8 cellular contexts compared by ENCODE assay signal in the genomic region with DNA sequence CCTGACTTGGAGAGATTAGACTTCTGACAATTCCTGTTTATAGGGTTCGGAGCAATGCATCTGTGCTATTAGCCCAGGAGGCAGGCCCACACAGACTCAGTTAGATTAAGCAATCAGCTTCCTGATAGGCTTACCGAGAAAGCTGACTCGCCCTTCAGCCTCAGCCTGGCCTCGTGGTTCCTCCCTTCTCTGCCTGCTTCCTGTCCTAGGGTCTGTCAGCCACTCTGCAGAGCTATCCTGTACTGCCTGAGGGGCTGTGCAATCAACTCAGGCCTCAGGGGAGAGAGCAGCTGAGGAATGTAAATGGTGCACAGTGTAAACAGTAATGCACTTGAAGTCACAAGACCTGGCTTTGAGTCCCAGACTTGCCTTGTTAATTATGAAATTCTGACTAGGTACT. TPM values are rescaled to one million over a fixed set of nuclear protein-coding genes. Genes with fewer than 3 reads are reported as not detected.
A peak's percentile ranks its signal among the peaks of the same experiment; 100 is the strongest.
DNase-seq lines count a peak whose midpoint lies in the region; ATAC-seq and TF ChIP-seq lines count a peak whose summit lies in the region.

No MANE protein-coding gene starts in this region.

- H3K36me3 ChIP-seq in NT2/D1 (ENCODE audit: insufficient read depth, insufficient read length, low read length) (no peaks in the 10 kb centered on the region), trophoblast cell (ENCODE audit: control insufficient read depth in 1 of 2, insufficient read depth in 2 of 2, low read length in 2 of 2) (no peaks in the 10 kb centered on the region)

- H3K27ac Mint-ChIP-seq in activated CD8-positive, alpha-beta T cell treated with anti-CD3 and anti-CD28 coated beads for 36 hours, result no peak overlapping the region
- no peak overlapping the region for H3K27ac Mint-ChIP-seq in activated CD8-positive, alpha-beta T cell treated with anti-CD3 and anti-CD28 coated beads, Interleukin-2, amount 10 ng/mL, durations not matched to agents 7 days and 5 days
- no peak overlapping the region for H3K27ac Mint-ChIP-seq in activated naive CD4-positive, alpha-beta T cell treated with anti-CD3 and anti-CD28 coated beads, Interleukin-2, amount 50 U/mL, for 72 hours

- POLR2A ChIA-PET in activated CD8-positive, alpha-beta T cell treated with anti-CD3 and anti-CD28 coated beads for 36 hours (lab: Charles Lee), result no interaction called here
- POLR2A ChIA-PET in activated CD8-positive, alpha-beta T cell treated with anti-CD3 and anti-CD28 coated beads, Interleukin-2, amount 10 ng/mL, durations not matched to agents 7 days and 5 days (lab: Charles Lee), result no interaction called here

- H2AK5ac ChIP-seq in trophoblast cell (ENCODE audit: low read length), result no peak overlapping the region

- H3K27me3 Mint-ChIP-seq in activated CD8-positive, alpha-beta T cell treated with anti-CD3 and anti-CD28 coated beads for 36 hours, result peaks cover 7% of the 10 kb centered on the region
- H3K27me3 Mint-ChIP-seq in activated CD8-positive, alpha-beta T cell treated with anti-CD3 and anti-CD28 coated beads, Interleukin-2, amount 10 ng/mL, durations not matched to agents 7 days and 5 days (ENCODE audit: low read depth), result peaks cover 20% of the 10 kb centered on the region

- H3K9me3 Mint-ChIP-seq in activated CD8-positive, alpha-beta T cell treated with anti-CD3 and anti-CD28 coated beads for 36 hours, result no peaks in the 10 kb centered on the region
- H3K9me3 Mint-ChIP-seq in activated CD8-positive, alpha-beta T cell treated with anti-CD3 and anti-CD28 coated beads, Interleukin-2, amount 10 ng/mL, durations not matched to agents 7 days and 5 days (ENCODE audit: insufficient read depth), result no peaks in the 10 kb centered on the region
- no peaks in the 10 kb centered on the region for H3K9me3 Mint-ChIP-seq in activated naive CD4-positive, alpha-beta T cell treated with anti-CD3 and anti-CD28 coated beads, Interleukin-2, amount 50 U/mL, for 72 hours

- CTCF ChIA-PET in activated CD8-positive, alpha-beta T cell treated with anti-CD3 and anti-CD28 coated beads for 36 hours (lab: Charles Lee), result no interaction called here
- CTCF ChIA-PET in activated CD8-positive, alpha-beta T cell treated with anti-CD3 and anti-CD28 coated beads, Interleukin-2, amount 10 ng/mL, durations not matched to agents 7 days and 5 days (lab: Charles Lee), result no interaction called here

- H2AFZ ChIP-seq in trophoblast cell (ENCODE audit: insufficient read depth, low read length, poor library complexity), result no peak overlapping the region

- H3K4ac ChIP-seq in trophoblast cell (ENCODE audit: low read depth, low read length), result no peak overlapping the region

- intact Hi-C loops in activated CD8-positive, alpha-beta T cell treated with anti-CD3 and anti-CD28 coated beads for 36 hours (cut with micrococcal nuclease), result no loop called here

- no peak overlapping the region for H2BK12ac ChIP-seq in trophoblast cell (ENCODE audit: low read length)

- no CpG with 5 or more reads among the region's 4 CpGs for WGBS in trophoblast cell (ENCODE audit: extremely low coverage, insufficient coverage, insufficient read length)

- H3K4me2 ChIP-seq in trophoblast cell (ENCODE audit: low read length), result no peak overlapping the region

- no peaks in the 10 kb centered on the region for H3K27me3 ChIP-seq in NT2/D1 (ENCODE audit: insufficient read depth, insufficient read length)
- H3K27me3 ChIP-seq in trophoblast cell (ENCODE audit: insufficient read depth, low read length), result no peaks in the 10 kb centered on the region

- H3K14ac ChIP-seq in trophoblast cell (ENCODE audit: low read length), result no peak overlapping the region

- H4K8ac ChIP-seq in trophoblast cell (ENCODE audit: low read depth, low read length), result no peak overlapping the region

- peak; percentile 9 for DNase-seq in activated CD8-positive, alpha-beta T cell treated with anti-CD3 and anti-CD28 coated beads for 36 hours
- DNase-seq in activated CD8-positive, alpha-beta T cell treated with anti-CD3 and anti-CD28 coated beads, Interleukin-2, amount 10 ng/mL, durations not matched to agents 7 days and 5 days, result no peak
- DNase-seq in NT2/D1 (ENCODE audit: low read depth, low spot score) (peak; percentile 3), fibroblast of mammary gland (ENCODE audit: low read depth) (peak; percentile 68), trophoblast cell (peak; percentile 97 to 98), DMS153 treated with DMSO at 0.1 percent for 48 hours (lab: John Stamatoyannopoulos, UW; ENCODE audit: unreplicated experiment) (no peak)
- no peak for DNase-seq in activated naive CD4-positive, alpha-beta T cell treated with anti-CD3 and anti-CD28 coated beads, Interleukin-2, amount 50 U/mL, for 72 hours (ENCODE audit: low spot score in 2 of 2)

- H3K4me1 ChIP-seq in NT2/D1 (ENCODE audit: insufficient read depth, insufficient read length) (no peaks in the 10 kb centered on the region), trophoblast cell (ENCODE audit: control insufficient read depth in 1 of 2, insufficient read depth in 2 of 2, low read length in 2 of 2) (peaks cover 2 to 6% of the 10 kb centered on the region in 2 experiments)

- no peak overlapping the region for H3K23ac ChIP-seq in trophoblast cell (ENCODE audit: low read length)

- no peaks in the 10 kb centered on the region for H3K4me1 Mint-ChIP-seq in activated CD8-positive, alpha-beta T cell treated with anti-CD3 and anti-CD28 coated beads for 36 hours (ENCODE audit: low read depth)
- peaks cover 4% of the 10 kb centered on the region for H3K4me1 Mint-ChIP-seq in activated CD8-positive, alpha-beta T cell treated with anti-CD3 and anti-CD28 coated beads, Interleukin-2, amount 10 ng/mL, durations not matched to agents 7 days and 5 days (ENCODE audit: low read depth)

- no peak for ATAC-seq in activated CD8-positive, alpha-beta T cell treated with anti-CD3 and anti-CD28 coated beads for 36 hours
- ATAC-seq in activated CD8-positive, alpha-beta T cell treated with anti-CD3 and anti-CD28 coated beads, Interleukin-2, amount 10 ng/mL, durations not matched to agents 7 days and 5 days, result no peak
- no peak for ATAC-seq in HG03045 (IDR thresholded peaks at IDR 0.05; ENCODE audit: unreplicated experiment)
- no peak for ATAC-seq in activated naive CD4-positive, alpha-beta T cell treated with anti-CD3 and anti-CD28 coated beads, Interleukin-2, amount 50 U/mL, for 72 hours

- no peak overlapping the region for H3K4me3 Mint-ChIP-seq in activated CD8-positive, alpha-beta T cell treated with anti-CD3 and anti-CD28 coated beads for 36 hours
- no peak overlapping the region for H3K4me3 Mint-ChIP-seq in activated CD8-positive, alpha-beta T cell treated with anti-CD3 and anti-CD28 coated beads, Interleukin-2, amount 10 ng/mL, durations not matched to agents 7 days and 5 days

- no peak overlapping the region for H3K18ac ChIP-seq in trophoblast cell (ENCODE audit: low read length)

- no peak overlapping the region for H4K91ac ChIP-seq in trophoblast cell (ENCODE audit: low read depth, low read length)

- H2BK120ac ChIP-seq in trophoblast cell (ENCODE audit: insufficient read depth, low read length, poor library complexity), result no peak overlapping the region

- H3K36me3 Mint-ChIP-seq in activated CD8-positive, alpha-beta T cell treated with anti-CD3 and anti-CD28 coated beads for 36 hours (ENCODE audit: low read depth), result no peaks in the 10 kb centered on the region
- no peaks in the 10 kb centered on the region for H3K36me3 Mint-ChIP-seq in activated CD8-positive, alpha-beta T cell treated with anti-CD3 and anti-CD28 coated beads, Interleukin-2, amount 10 ng/mL, durations not matched to agents 7 days and 5 days (ENCODE audit: low read depth)
- no peaks in the 10 kb centered on the region for H3K36me3 Mint-ChIP-seq in activated naive CD4-positive, alpha-beta T cell treated with anti-CD3 and anti-CD28 coated beads, Interleukin-2, amount 50 U/mL, for 72 hours

- no peak overlapping the region for H4K12ac ChIP-seq in trophoblast cell (ENCODE audit: low read depth, low read length)

- H3K9ac ChIP-seq in NT2/D1 (ENCODE audit: insufficient read length, low read depth), result no peak overlapping the region
- H3K9ac ChIP-seq in trophoblast cell (ENCODE audit: low read length), result no peak overlapping the region

- H3K79me1 ChIP-seq in trophoblast cell (ENCODE audit: low read length), result peaks cover 4% of the 10 kb centered on the region

- H3K9me3 ChIP-seq in NT2/D1 (ENCODE audit: insufficient read depth, low read length) (no peaks in the 10 kb centered on the region), trophoblast cell (ENCODE audit: insufficient read depth, low read depth, low read length) (no peaks in the 10 kb centered on the region)

- H3K4me3 ChIP-seq in NT2/D1 (ENCODE audit: insufficient read length, low read depth) (no peak overlapping the region), fibroblast of mammary gland (ENCODE audit: control insufficient read depth, low read depth, low read length) (no peak overlapping the region), trophoblast cell (ENCODE audit: low read depth, low read length) (no peak overlapping the region)

- H3K27ac ChIP-seq in trophoblast cell (ENCODE audit: low read depth, low read length), result peak overlapping the region; percentile 79

- no peak overlapping the region for H2BK5ac ChIP-seq in trophoblast cell (ENCODE audit: low read depth, low read length, poor library complexity)

- no peak for TF ChIP-seq CTCF in activated CD8-positive, alpha-beta T cell treated with anti-CD3 and anti-CD28 coated beads for 36 hours (IDR thresholded peaks at IDR 0.05)
- TF ChIP-seq CTCF in fibroblast of mammary gland (conservative IDR thresholded peaks at IDR 0.05; ENCODE audit: control insufficient read depth, insufficient read depth, low read depth, low read length), result no peak

- H3K79me2 ChIP-seq in trophoblast cell (ENCODE audit: control insufficient read depth, insufficient read depth, low read length, poor library complexity), result no peaks in the 10 kb centered on the region

RNA-seq across cellular contexts. Expression of a gene that starts 30.7 kb away (rescaled TPM):
- total RNA-seq in activated CD8-positive, alpha-beta T cell treated with anti-CD3 and anti-CD28 coated beads for 36 hours, result not detected
- not detected for total RNA-seq in activated CD8-positive, alpha-beta T cell treated with anti-CD3 and anti-CD28 coated beads, Interleukin-2, amount 10 ng/mL, durations not matched to agents 7 days and 5 days
- not detected in 2 replicates for polyA plus RNA-seq in trophoblast cell (2013)
- total RNA-seq in activated naive CD4-positive, alpha-beta T cell treated with anti-CD3 and anti-CD28 coated beads, Interleukin-2, amount 50 U/mL, for 72 hours, result not detected

Comparison
In these comparisons a context has a peak if more than half of its experiments do, and no peak if none do; other contexts are left out.
1. DNase-seq: peak in activated CD8-positive, alpha-beta T cell treated with anti-CD3 and anti-CD28 coated beads for 36 hours (single experiment), NT2/D1 (single experiment), fibroblast of mammary gland (single experiment) and trophoblast cell (2 of 2); none in activated CD8-positive, alpha-beta T cell treated with anti-CD3 and anti-CD28 coated beads, Interleukin-2, amount 10 ng/mL, durations not matched to agents 7 days and 5 days (single experiment), activated naive CD4-positive, alpha-beta T cell treated with anti-CD3 and anti-CD28 coated beads, Interleukin-2, amount 50 U/mL, for 72 hours (0 of 2) and DMS153 treated with DMSO at 0.1 percent for 48 hours (single experiment).